9 cellular contexts compared by ENCODE assay signal in the genomic region with DNA sequence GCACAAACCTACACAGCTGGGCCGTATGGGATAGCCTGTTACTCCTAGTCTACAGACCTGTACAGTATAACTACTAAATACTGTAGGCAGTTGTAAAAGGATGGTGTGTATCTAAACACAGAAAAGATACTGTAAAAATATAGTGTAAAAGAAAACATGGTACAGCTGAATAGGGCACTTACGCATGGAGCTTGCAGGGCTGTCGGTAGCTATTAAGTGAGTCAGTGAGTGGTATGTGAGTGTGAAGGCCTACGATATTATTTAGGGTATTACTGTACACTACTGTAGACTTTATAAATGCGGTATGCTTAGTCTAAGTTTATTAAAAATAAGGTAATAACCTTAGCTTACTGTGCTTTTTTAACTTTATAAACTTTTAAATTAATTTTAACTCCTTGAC. TPM values are rescaled to one million over a fixed set of nuclear protein-coding genes. Genes with fewer than 3 reads are reported as not detected.
A peak's percentile ranks its signal among the peaks of the same experiment; 100 is the strongest.
DNase-seq lines count a peak whose midpoint lies in the region; ATAC-seq and TF ChIP-seq lines count a peak whose summit lies in the region.
"Had no signal": no experiment of that assay in that cellular context is flagged by ENCODE, and none has a peak within 500 bp of the region (broad histone marks: within the 10 kb centered on the region; RNA-seq: fewer than 3 reads in every experiment).

No MANE protein-coding gene starts in this region.

- H3K9ac ChIP-seq in OCI-LY3 (ENCODE audit: low read length) (no peak overlapping the region), neuronal stem cell (ENCODE audit: low read depth, low read length, poor library complexity) (no peak overlapping the region)

- H4K8ac ChIP-seq in neuronal stem cell (ENCODE audit: low read depth, low read length) = no peak overlapping the region

- intact Hi-C loops in CD8-positive, alpha-beta T cell (cut with DNase I, micrococcal nuclease) = loop anchor here (5.0 to 10.0 kb wide), 13 partner anchors 288 to 1788 kb away; partner anchors contain the start of genes MTX3 (in 2 of the 2), ATG10 (in 1 of the 2), HOMER1 (in 1 of the 2) and RPS23 (in 1 of the 2)

- DNase-seq in CD8-positive, alpha-beta T cell = no peak
- no peak for DNase-seq in effector memory CD4-positive, alpha-beta T cell
- DNase-seq in neuronal stem cell (ENCODE audit: low spot score) = no peak
- DNase-seq in HPDE6-E6E7 (ENCODE audit: extremely low spot score) = no peak
- DNase-seq in effector CD4-positive, alpha-beta T cell = no peak
- DNase-seq in GOT3 (lab: John Stamatoyannopoulos, UW) = no peak
- DNase-seq: foreskin melanocyte had no signal

- H3K23ac ChIP-seq in neuronal stem cell (ENCODE audit: low read depth, low read length, poor library complexity) = no peak overlapping the region

- peak overlapping the region; percentile 83 for H3K4me2 ChIP-seq in OCI-LY3 (ENCODE audit: low read length)
- peak overlapping the region; percentile 66 for H3K4me2 ChIP-seq in neuronal stem cell (ENCODE audit: insufficient read depth, low read length, poor library complexity, severe bottlenecking)

- H2BK5ac ChIP-seq in neuronal stem cell (ENCODE audit: low read length) = no peak overlapping the region

- H3K27ac ChIP-seq in CD8-positive, alpha-beta T cell (ENCODE audit: low read depth, low read length) = no peak overlapping the region
- H3K27ac ChIP-seq in OCI-LY3 (ENCODE audit: low read length) (no peak overlapping the region), neuronal stem cell (replicated peaks; ENCODE audit: low read length) (no peak overlapping the region)
- H3K27ac ChIP-seq in effector memory CD4-positive, alpha-beta T cell (ENCODE audit: insufficient read depth, low read length, poor library complexity, severe bottlenecking) = no peak overlapping the region

- H3K79me2 ChIP-seq in OCI-LY3 (ENCODE audit: low read length) = peaks cover 30% of the 10 kb centered on the region

- H2AFZ ChIP-seq in OCI-LY3 (ENCODE audit: low read depth, low read length) = no peak overlapping the region
- H2AFZ ChIP-seq in neuronal stem cell (ENCODE audit: low read length) = no peak overlapping the region

- H2AK5ac ChIP-seq in neuronal stem cell (ENCODE audit: low read depth, low read length) = no peak overlapping the region

- H3K4ac ChIP-seq in neuronal stem cell (ENCODE audit: low read length) = no peak overlapping the region

- no peaks in the 10 kb centered on the region for H3K9me3 ChIP-seq in CD8-positive, alpha-beta T cell (ENCODE audit: low read length)
- no peaks in the 10 kb centered on the region for H3K9me3 ChIP-seq in OCI-LY3 (ENCODE audit: insufficient read depth, low read length)
- no peaks in the 10 kb centered on the region for H3K9me3 ChIP-seq in effector memory CD4-positive, alpha-beta T cell (ENCODE audit: control insufficient read depth, low read length)
- no peaks in the 10 kb centered on the region for H3K9me3 ChIP-seq in neuronal stem cell (replicated peaks in 1 of 2; ENCODE audit: control insufficient read depth in 2 of 2, insufficient read depth in 1 of 2, low read depth in 1 of 2, low read length in 2 of 2)

- H4K91ac ChIP-seq in neuronal stem cell (ENCODE audit: low read depth, low read length, poor library complexity) = no peak overlapping the region

- peak overlapping the region; percentile 75 for H3K4me3 ChIP-seq in CD8-positive, alpha-beta T cell (ENCODE audit: low read depth, low read length)
- H3K4me3 ChIP-seq in OCI-LY3 (ENCODE audit: low read length) (peak overlapping the region; percentile 96), neuronal stem cell (ENCODE audit: low read length in 2 of 2) (peak overlapping the region in 1 of 2 donors; percentile 64)
- peak overlapping the region; percentile 97 for H3K4me3 ChIP-seq in effector memory CD4-positive, alpha-beta T cell (ENCODE audit: insufficient read depth, low read depth, low read length, poor library complexity, severe bottlenecking)

- H3K27ac Mint-ChIP-seq in CD8-positive, alpha-beta T cell = peak overlapping the region; percentile 69

- POLR2A ChIA-PET in CD8-positive, alpha-beta T cell (lab: Charles Lee) = interaction anchor here (0.6 to 1.5 kb wide), 4 partner anchors 10 to 549 kb away, joined by 3 to 6 read pairs (median 4); no protein-coding TSS in a partner anchor

- CTCF ChIA-PET in CD8-positive, alpha-beta T cell (lab: Charles Lee) = interaction anchor here (0.6 to 1.5 kb wide), 2 partner anchors 12 to 1335 kb away, joined by 3 to 4 read pairs; no protein-coding TSS in a partner anchor

- H3K36me3 Mint-ChIP-seq in CD8-positive, alpha-beta T cell = peaks cover 25% of the 10 kb centered on the region

- peaks cover 31% of the 10 kb centered on the region for H3K4me1 ChIP-seq in CD8-positive, alpha-beta T cell (ENCODE audit: insufficient read depth, low read length)
- H3K4me1 ChIP-seq in OCI-LY3 (ENCODE audit: low read length) = peaks cover 20% of the 10 kb centered on the region
- peaks cover 20% of the 10 kb centered on the region for H3K4me1 ChIP-seq in effector memory CD4-positive, alpha-beta T cell (ENCODE audit: control insufficient read depth, insufficient read depth, low read length, poor library complexity, severe bottlenecking)
- peaks cover 4% of the 10 kb centered on the region in 2 donors for H3K4me1 ChIP-seq in neuronal stem cell (ENCODE audit: control insufficient read depth in 2 of 2, insufficient read depth in 1 of 2, low read depth in 1 of 2, low read length in 2 of 2)

- no peak overlapping the region for H2BK12ac ChIP-seq in neuronal stem cell (ENCODE audit: low read length)

- peaks cover 7% of the 10 kb centered on the region for H3K36me3 ChIP-seq in CD8-positive, alpha-beta T cell (ENCODE audit: insufficient read depth, low read length)
- H3K36me3 ChIP-seq in OCI-LY3 (replicated peaks; ENCODE audit: low read depth, low read length) = peaks cover 2% of the 10 kb centered on the region
- peaks cover 4% of the 10 kb centered on the region for H3K36me3 ChIP-seq in effector memory CD4-positive, alpha-beta T cell (ENCODE audit: control insufficient read depth, insufficient read depth, low read length)
- peaks cover 0 to 30% of the 10 kb centered on the region in 2 donors for H3K36me3 ChIP-seq in neuronal stem cell (replicated peaks in 1 of 2; ENCODE audit: control insufficient read depth in 2 of 2, insufficient read depth in 2 of 2, low read length in 2 of 2)

- no peaks in the 10 kb centered on the region for H4K20me1 ChIP-seq in OCI-LY3 (ENCODE audit: insufficient read depth, low read length)

- H2BK15ac ChIP-seq in neuronal stem cell (ENCODE audit: low read length) = no peak overlapping the region

- peaks cover 5% of the 10 kb centered on the region for H3K79me1 ChIP-seq in neuronal stem cell (ENCODE audit: low read depth, low read length)

- no peaks in the 10 kb centered on the region for H3K9me3 Mint-ChIP-seq in CD8-positive, alpha-beta T cell

- no peak overlapping the region for H3K18ac ChIP-seq in neuronal stem cell (ENCODE audit: low read length)

- no peak overlapping the region for H3K14ac ChIP-seq in neuronal stem cell (ENCODE audit: low read length)

- no peaks in the 10 kb centered on the region for H3K27me3 ChIP-seq in CD8-positive, alpha-beta T cell (ENCODE audit: insufficient read depth, low read length)
- H3K27me3 ChIP-seq in OCI-LY3 (ENCODE audit: low read depth, low read length) = no peaks in the 10 kb centered on the region
- no peaks in the 10 kb centered on the region for H3K27me3 ChIP-seq in effector memory CD4-positive, alpha-beta T cell (replicated peaks; ENCODE audit: control insufficient read depth, insufficient read depth, low read length, poor library complexity, severe bottlenecking)
- no peaks in the 10 kb centered on the region for H3K27me3 ChIP-seq in neuronal stem cell (ENCODE audit: control insufficient read depth in 3 of 3, insufficient read depth in 3 of 3, low read depth in 1 of 3, low read length in 3 of 3)

- ATAC-seq in CD8-positive, alpha-beta T cell = no peak
- ATAC-seq in HG03565 (IDR thresholded peaks at IDR 0.05; ENCODE audit: unreplicated experiment) = no peak

- peak overlapping the region; percentile 93 for H3K4me3 Mint-ChIP-seq in CD8-positive, alpha-beta T cell

- no CpG with 5 or more reads among the region's 5 CpGs for WGBS in neuronal stem cell (ENCODE audit: extremely low coverage in 2 of 2, insufficient read length in 2 of 2, insufficient replicate concordance in 1 of 2), 2 donors

- no peaks in the 10 kb centered on the region for H3K27me3 Mint-ChIP-seq in CD8-positive, alpha-beta T cell (ENCODE audit: low read depth)

- no peak overlapping the region for H2BK120ac ChIP-seq in neuronal stem cell (ENCODE audit: low read depth, low read length)

- TF ChIP-seq CTCF in CD8-positive, alpha-beta T cell (IDR thresholded peaks at IDR 0.05) = no peak
- no peak for TF ChIP-seq CTCF in OCI-LY3 (IDR thresholded peaks at IDR 0.05; ENCODE audit: low read depth, low read length)

- peaks cover 59% of the 10 kb centered on the region for H3K4me1 Mint-ChIP-seq in CD8-positive, alpha-beta T cell (ENCODE audit: low read depth)

RNA-seq across cellular contexts. Expression of gene ZCCHC9, which starts 1.2 kb away (rescaled TPM):
- 10 to 100 TPM; 14.6 to 15.3 TPM for total RNA-seq in CD8-positive, alpha-beta T cell
- 51.0 TPM for polyA plus RNA-seq in neuronal stem cell (2013, experiment 1 of 2)
- 54.2 TPM for polyA plus RNA-seq in neuronal stem cell (2013, experiment 2 of 2)
